ENCODE assay signal across 8 cellular contexts in genomic region chr17:81395600-81396277, GRCh38. TPM values are rescaled to one million over a fixed set of nuclear protein-coding genes. Genes with fewer than 3 reads are reported as not detected.
DNase-seq lines count a peak whose midpoint lies in the region; ATAC-seq and TF ChIP-seq lines count a peak whose summit lies in the region.

No MANE protein-coding gene starts in this region.

- H3K27me3 ChIP-seq in BJ (ENCODE audit: control insufficient read depth, insufficient read depth, low read length), result no peaks in the 10 kb centered on the region
- no peaks in the 10 kb centered on the region for H3K27me3 ChIP-seq in colonic mucosa
- peaks cover 28 to 71% of the 10 kb centered on the region in 2 donors for H3K27me3 ChIP-seq in naive thymus-derived CD4-positive, alpha-beta T cell (ENCODE audit: control insufficient read depth in 2 of 2, insufficient read depth in 2 of 2, low read length in 2 of 2)

- H3K4me3 ChIP-seq in BJ (ENCODE audit: low read depth, low read length), result peak overlapping the region; percentile 61
- H3K4me3 ChIP-seq in colonic mucosa, result peak overlapping the region; percentile 47
- H3K4me3 ChIP-seq in naive thymus-derived CD4-positive, alpha-beta T cell (ENCODE audit: low read length), result no peak overlapping the region

- TF ChIP-seq CTCF in BJ (IDR thresholded peaks at IDR 0.05; ENCODE audit: insufficient read depth, low read depth, low read length) (no peak), colonic mucosa (IDR thresholded peaks at IDR 0.05) (no peak)

- H3K9me3 ChIP-seq in colonic mucosa, result no peaks in the 10 kb centered on the region
- no peaks in the 10 kb centered on the region for H3K9me3 ChIP-seq in naive thymus-derived CD4-positive, alpha-beta T cell (ENCODE audit: control insufficient read depth in 2 of 3, low read length in 3 of 3)

- peaks cover 4% of the 10 kb centered on the region; the same call in 1 of the 2 replicates for H3K36me3 ChIP-seq in BJ (ENCODE audit: control insufficient read depth, insufficient read depth, low read length)
- H3K36me3 ChIP-seq in colonic mucosa, result no peaks in the 10 kb centered on the region
- H3K36me3 ChIP-seq in naive thymus-derived CD4-positive, alpha-beta T cell (ENCODE audit: control insufficient read depth in 2 of 3, insufficient read depth in 3 of 3, low read length in 3 of 3), result no peaks in the 10 kb centered on the region

- CTCF ChIA-PET in BJ (lab: Yijun Ruan, JAX), result interaction anchor here (0.7 to 2.7 kb wide), 11 partner anchors 45 to 141 kb away, joined by 3 to 11 read pairs (median 5); no protein-coding TSS in a partner anchor
- CTCF ChIA-PET in naive thymus-derived CD4-positive, alpha-beta T cell (lab: Charles Lee), result interaction anchor here (1.7 kb wide), 1 partner anchor 17 kb away, joined by 4 read pairs; no protein-coding TSS in a partner anchor

- POLR2A ChIA-PET in BJ (lab: Charles Lee), result interaction anchor here (0.6 kb wide), 2 partner anchors 102 to 186 kb away, joined by 3 to 5 read pairs; no protein-coding TSS in a partner anchor
- POLR2A ChIA-PET in naive thymus-derived CD4-positive, alpha-beta T cell (lab: Charles Lee), result interaction anchor here (1.2 kb wide), 1 partner anchor 13 kb away, joined by 5 read pairs; no protein-coding TSS in a partner anchor

- peak overlapping the region; percentile 76 for H3K27ac ChIP-seq in colonic mucosa
- H3K27ac ChIP-seq in naive thymus-derived CD4-positive, alpha-beta T cell (ENCODE audit: low read depth, low read length), result no peak overlapping the region

- peak overlapping the region in 7 of 10 donors; percentile 54 to 69 (median 61) for H3K4me3 Mint-ChIP-seq in naive thymus-derived CD4-positive, alpha-beta T cell

- peaks cover 2 to 52% (median 25%) of the 10 kb centered on the region in 7 donors for H3K4me1 Mint-ChIP-seq in naive thymus-derived CD4-positive, alpha-beta T cell

- H3K27ac Mint-ChIP-seq in naive thymus-derived CD4-positive, alpha-beta T cell, result peak overlapping the region in 2 of 9 donors; percentile 64 to 84

- H3K9ac ChIP-seq in colonic mucosa (ENCODE audit: low read depth in 2 of 2, low read length in 2 of 2), result peak overlapping the region; percentile 86 to 93

- peaks cover 0 to 18% (median 0%) of the 10 kb centered on the region in 11 donors for H3K9me3 Mint-ChIP-seq in naive thymus-derived CD4-positive, alpha-beta T cell

- peaks cover 0 to 4% (median 0%) of the 10 kb centered on the region in 5 donors for H3K36me3 Mint-ChIP-seq in naive thymus-derived CD4-positive, alpha-beta T cell

- DNase-seq in BJ (ENCODE audit: low read depth), result no peak
- peak; percentile 18 for DNase-seq in LoVo (ENCODE audit: low spot score)
- DNase-seq in colonic mucosa, result no peak
- no peak for DNase-seq in naive thymus-derived CD4-positive, alpha-beta T cell
- no peak for DNase-seq in NCI-H1048 (lab: John Stamatoyannopoulos, UW)
- no peak for DNase-seq in mucosa of gallbladder (ENCODE audit: low spot score)
- DNase-seq in NCI-H2029 (lab: John Stamatoyannopoulos, UW), result no peak
- DNase-seq in D341Med (ENCODE audit: low spot score), result no peak

- H3K27me3 Mint-ChIP-seq in naive thymus-derived CD4-positive, alpha-beta T cell, result peaks cover 36 to 68% (median 52%) of the 10 kb centered on the region in 5 donors

- H3K4me1 ChIP-seq in colonic mucosa, result peaks cover 18% of the 10 kb centered on the region
- H3K4me1 ChIP-seq in naive thymus-derived CD4-positive, alpha-beta T cell (ENCODE audit: control insufficient read depth in 2 of 2, insufficient read depth in 2 of 2, low read length in 2 of 2), result peaks cover 49 to 51% of the 10 kb centered on the region in 2 donors

- no peak for ATAC-seq in naive thymus-derived CD4-positive, alpha-beta T cell

- intact Hi-C loops in colonic mucosa (cut with DNase I), result no loop called here
- intact Hi-C loops in naive thymus-derived CD4-positive, alpha-beta T cell (cut with micrococcal nuclease), result loop anchor here (5.0 to 10.0 kb wide), 4 partner anchors 101 to 1581 kb away; partner anchors contain the start of genes ACTG1 (in 2 of the 2) and SLC38A10 (in 1 of the 2)

RNA-seq across cellular contexts. Expression of gene BAHCC1, which starts 0.5 kb away (rescaled TPM):
- polyA plus RNA-seq in BJ (2011; rRNA removed), result 2.3 and 3.1 TPM in 2 replicates
- 2.9 and 3.4 TPM in 2 replicates for polyA minus RNA-seq in BJ (2011; rRNA and poly(A)+ RNA removed)
- total RNA-seq in colonic mucosa, result 10 to 100 TPM; 12.5 to 26.3 TPM
- total RNA-seq in naive thymus-derived CD4-positive, alpha-beta T cell, result 1 to 10 TPM in 1 of 5 experiments, under 1 TPM in 3, not detected in 1; 0.05 to 3.8 (median 0.68) TPM
- polyA plus RNA-seq in naive thymus-derived CD4-positive, alpha-beta T cell, result not detected
- 77.4 TPM for total RNA-seq in mucosa of gallbladder
